ENCODE assay signal across 15 cellular contexts in the genomic region with DNA sequence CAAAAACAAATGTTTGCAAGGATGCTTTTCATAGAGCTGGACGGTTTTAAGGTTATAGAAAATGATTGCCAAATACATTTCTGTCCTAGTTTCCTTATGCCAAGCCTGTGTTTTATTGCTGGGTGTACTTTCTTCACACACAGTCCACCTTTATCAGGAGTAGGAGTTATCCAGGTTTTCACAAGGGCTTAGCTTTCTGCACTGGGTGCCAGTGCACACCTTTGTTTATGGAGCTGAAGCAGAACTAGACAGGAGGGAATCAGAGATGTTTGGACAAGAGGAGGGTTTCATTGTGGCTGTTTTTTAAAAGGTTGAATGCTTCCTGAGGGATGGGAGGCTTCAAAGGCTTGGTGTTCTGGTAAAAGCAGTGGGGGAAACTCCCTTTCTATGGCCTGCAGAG. TPM values are rescaled to one million over a fixed set of nuclear protein-coding genes. Genes with fewer than 3 reads are reported as not detected.
DNase-seq lines count a peak whose midpoint lies in the region; ATAC-seq, FAIRE-seq and TF ChIP-seq lines count a peak whose summit lies in the region.
"Had no signal": no experiment of that assay in that cellular context is flagged by ENCODE, and none has a peak within 500 bp of the region (broad histone marks: within the 10 kb centered on the region; RNA-seq: fewer than 3 reads in every experiment).

No MANE protein-coding gene starts in this region.

- ATAC-seq in mucosa of descending colon: peak; percentile 96
- ATAC-seq: A549; CD8-positive, alpha-beta T cell had no signal

- H3K4me3 ChIP-seq in mucosa of descending colon: no peak overlapping the region
- H3K4me3 ChIP-seq in stomach: no peak overlapping the region
- H3K4me3 ChIP-seq in HAP-1: no peak overlapping the region
- H3K4me3 ChIP-seq: A549 had no signal

- H3K4me1 ChIP-seq in mucosa of descending colon (ENCODE audit: low read depth) (peaks cover 40% of the 10 kb centered on the region), stomach (peaks cover 19 to 41% (median 21%) of the 10 kb centered on the region in 4 donors), HAP-1 (no peaks in the 10 kb centered on the region)
- H3K4me1 ChIP-seq: A549 had no signal

- FAIRE-seq in colon (lab: Jason Lieb, UNC): peak; percentile 53
- FAIRE-seq: A549, GM19239 had no signal

- peak in 1 of 3 donors; percentile 71 for DNase-seq in mucosa of descending colon
- DNase-seq in stomach: peak; percentile 40
- DNase-seq in HAP-1 (ENCODE audit: low spot score in 2 of 2): no peak
- DNase-seq in NCI-H748 (lab: John Stamatoyannopoulos, UW; ENCODE audit: unreplicated experiment): no peak
- DNase-seq in NCI-H187 treated with DMSO at 0.1 percent for 48 hours (lab: John Stamatoyannopoulos, UW): no peak
- DNase-seq: CD8-positive, alpha-beta T cell; COR-L47; GF-D8; GOT3; H9 had no signal

- H3K36me3 ChIP-seq in mucosa of descending colon (ENCODE audit: low read depth) (no peaks in the 10 kb centered on the region), stomach (no peaks in the 10 kb centered on the region), HAP-1 (replicated peaks) (no peaks in the 10 kb centered on the region)

- intact Hi-C loops in mucosa of descending colon (cut with DNase I, micrococcal nuclease): no loop called here
- intact Hi-C loops in stomach (cut with DNase I; ENCODE audit: low total_unique reads): no loop called here

- H3K27me3 ChIP-seq in stomach (no peaks in the 10 kb centered on the region), HAP-1 (ENCODE audit: low read depth) (no peaks in the 10 kb centered on the region)

- TF ChIP-seq EP300 in stomach (IDR thresholded peaks at IDR 0.05): no peak

- H3K27ac ChIP-seq in stomach: peak overlapping the region; percentile 22 to 69 (median 61)
- H3K27ac ChIP-seq: A549 had no signal

- in situ Hi-C loops in HAP-1 (cut with MboI; ENCODE audit: low sequenced_read_pairs): no loop called here

- no peak for TF ChIP-seq POLR2A in stomach (IDR thresholded peaks at IDR 0.05)

- 21 to 39% (median 28%) methylated on average over 1 of the region's 1 CpG for WGBS in stomach, 5 donors

- TF ChIP-seq CTCF in mucosa of descending colon (IDR thresholded peaks at IDR 0.05) (no peak), stomach (IDR thresholded peaks at IDR 0.05) (no peak)

- H3K9me3 ChIP-seq in mucosa of descending colon: peaks cover 15% of the 10 kb centered on the region
- H3K9me3 ChIP-seq in stomach: peaks cover 0 to 9% (median 4%) of the 10 kb centered on the region in 4 donors
- peaks cover 9% of the 10 kb centered on the region for H3K9me3 ChIP-seq in HAP-1

RNA-seq across cellular contexts. Expression of a gene that starts 29.5 kb away (rescaled TPM):
- total RNA-seq in mucosa of descending colon (100 to 1,000 TPM; 253 to 761 (median 323) TPM), stomach (100 to 1,000 TPM in 2 of 5 donors, 10 to 100 TPM in 1, 1 to 10 TPM in 2; 7.6 to 581 (median 25.3) TPM)
- 100 to 1,000 TPM in 1 of 3 donors, 10 to 100 TPM in 2; 11.9 to 200 (median 52.8) TPM for polyA plus RNA-seq in stomach
- total RNA-seq: CD8-positive, alpha-beta T cell; H9 had no signal
- polyA plus RNA-seq: A549, AG04450, BJ had no signal
